18 cellular contexts compared by ENCODE assay signal in genomic region chr4:149645790-149646189, GRCh38.
A peak's percentile ranks its signal among the peaks of the same experiment; 100 is the strongest.
DNase-seq lines count a peak whose midpoint lies in the region; FAIRE-seq and TF ChIP-seq lines count a peak whose summit lies in the region.
"Had no signal": no experiment of that assay in that cellular context is flagged by ENCODE, and none has a peak within 500 bp of the region (broad histone marks: within the 10 kb centered on the region; RNA-seq: fewer than 3 reads in every experiment).

No MANE protein-coding gene starts in this region.

- TF ChIP-seq EP300 in H1 (IDR thresholded peaks at IDR 0.05; ENCODE audit: borderline replicate concordance in 1 of 2, low read depth in 2 of 2, low read length in 2 of 2), result no peak

- no peak overlapping the region for H4K8ac ChIP-seq in H9 (replicated peaks; ENCODE audit: insufficient read length, low read depth, low read length)
- no peak overlapping the region for H4K8ac ChIP-seq in H1 (ENCODE audit: extremely low read depth, insufficient read depth, low read length)

- CTCF ChIA-PET in H1 (lab: Charles Lee; ENCODE audit: partially characterized antibody), result no interaction called here

- no peak overlapping the region for H3K4ac ChIP-seq in H9 (ENCODE audit: low read depth, low read length)
- H3K4ac ChIP-seq in H1 (replicated peaks; ENCODE audit: insufficient read length, low read depth, low read length), result no peak overlapping the region

- H3K4me3 ChIP-seq in H1 (ENCODE audit: extremely low read depth in 1 of 4, insufficient read depth in 2 of 4, low read depth in 3 of 4, low read length in 4 of 4), result no peak overlapping the region
- H3K4me3 ChIP-seq in neural progenitor cell, result no peak overlapping the region
- H3K4me3 ChIP-seq: BLaER1 treated with 17β-estradiol and CSF1 and Interleukin-3, amounts not matched to agents 10 nM and 100 nM; tibial nerve had no signal

- H2AK5ac ChIP-seq in H9 (ENCODE audit: insufficient read length, low read length) (no peak overlapping the region), H1 (ENCODE audit: low read depth, low read length) (no peak overlapping the region)

- H3F3A ChIP-seq in neural progenitor cell (ENCODE audit: low read depth), result no peaks in the 10 kb centered on the region

- H3K14ac ChIP-seq in H9 (ENCODE audit: insufficient read depth, low read length), result no peak overlapping the region
- no peak overlapping the region for H3K14ac ChIP-seq in H1 (ENCODE audit: insufficient read length)

- H3K27me3 Mint-ChIP-seq in H9 (ENCODE audit: low read depth), result no peaks in the 10 kb centered on the region
- no peaks in the 10 kb centered on the region for H3K27me3 Mint-ChIP-seq in neural progenitor cell (ENCODE audit: insufficient read depth, low read depth)
- no peaks in the 10 kb centered on the region for H3K27me3 Mint-ChIP-seq in activated T-helper 1 cell treated with anti-CD3 and anti-CD28 coated beads, Interleukin-12 subunit alpha, Interleukin-12 subunit beta, Interleukin-2, Interleukin-4 antibody, amounts not matched to agents 30 ng/mL and 10 ng/mL and 1 ng/mL, durations not matched to agents 14 hours and 24 hours and 36 hours (ENCODE audit: insufficient read depth)
- H3K27me3 Mint-ChIP-seq: stimulated activated naive B cell treated with anti-CD40 and anti-IgM and Interleukin-4, amounts not matched to agents 10 μg/mL and 1 μg/mL and 100 μg/mL, for 72 hours had no signal

- peaks cover 4% of the 10 kb centered on the region; the same call in 1 of the 2 replicates for H3K4me1 ChIP-seq in H9 (ENCODE audit: insufficient read depth, low read length)
- no peaks in the 10 kb centered on the region; a peak in 1 of 7 replicates for H3K4me1 ChIP-seq in H1 (replicated peaks in 1 of 4; ENCODE audit: control insufficient read depth in 3 of 4, insufficient read depth in 4 of 4, low read length in 3 of 4)
- H3K4me1 ChIP-seq in neural progenitor cell, result no peaks in the 10 kb centered on the region
- H3K4me1 ChIP-seq: tibial nerve had no signal

- H3K36me3 ChIP-seq in H1 (ENCODE audit: control insufficient read depth in 2 of 4, insufficient read depth in 4 of 4, low read length in 3 of 4) (no peaks in the 10 kb centered on the region), neural progenitor cell (no peaks in the 10 kb centered on the region)
- H3K36me3 ChIP-seq: BLaER1 treated with 17β-estradiol and CSF1 and Interleukin-3, amounts not matched to agents 10 nM and 100 nM; tibial nerve had no signal

- H3T11ph ChIP-seq in H9 (ENCODE audit: low read length), result no peak overlapping the region

- peak overlapping the region in 1 of 3 experiments; percentile 41; a peak in 1 of 7 replicates for H3K27ac Mint-ChIP-seq in H9
- no peak overlapping the region for H3K27ac Mint-ChIP-seq in neural progenitor cell
- H3K27ac Mint-ChIP-seq in activated T-helper 1 cell treated with anti-CD3 and anti-CD28 coated beads, Interleukin-12 subunit alpha, Interleukin-12 subunit beta, Interleukin-2, Interleukin-4 antibody, amounts not matched to agents 30 ng/mL and 10 ng/mL and 1 ng/mL, durations not matched to agents 14 hours and 24 hours and 36 hours, result no peak overlapping the region
- H3K27ac Mint-ChIP-seq: activated T-helper 2 cell treated with anti-CD3 and anti-CD28 coated beads, Interferon-gamma antibody, Interleukin-2, Interleukin-4, amounts not matched to agents 10 μg/mL and 5 μg/mL and 100 μg/mL, durations not matched to agents 14 hours and 24 hours and 36 hours; stimulated activated naive B cell treated with anti-CD40 and anti-IgM and Interleukin-4, amounts not matched to agents 10 μg/mL and 1 μg/mL and 100 μg/mL, for 72 hours had no signal

- H3K18ac ChIP-seq in H9 (ENCODE audit: insufficient read length, low read depth, low read length), result no peak overlapping the region
- no peak overlapping the region for H3K18ac ChIP-seq in H1 (ENCODE audit: extremely low read depth, low read length)

- H3K4me3 Mint-ChIP-seq in H9, result no peak overlapping the region
- no peak overlapping the region for H3K4me3 Mint-ChIP-seq in neural progenitor cell
- no peak overlapping the region for H3K4me3 Mint-ChIP-seq in activated T-helper 1 cell treated with anti-CD3 and anti-CD28 coated beads, Interleukin-12 subunit alpha, Interleukin-12 subunit beta, Interleukin-2, Interleukin-4 antibody, amounts not matched to agents 30 ng/mL and 10 ng/mL and 1 ng/mL, durations not matched to agents 14 hours and 24 hours and 36 hours
- H3K4me3 Mint-ChIP-seq: stimulated activated naive B cell treated with anti-CD40 and anti-IgM and Interleukin-4, amounts not matched to agents 10 μg/mL and 1 μg/mL and 100 μg/mL, for 72 hours had no signal

- no peak for TF ChIP-seq POLR2A in H1 (IDR thresholded peaks at IDR 0.05; ENCODE audit: control extremely low read depth in 1 of 2, low read depth in 2 of 2, low read length in 2 of 2)

- peaks cover 12% of the 10 kb centered on the region in 2 experiments for H3K4me1 Mint-ChIP-seq in H9
- H3K4me1 Mint-ChIP-seq in neural progenitor cell, result no peaks in the 10 kb centered on the region
- H3K4me1 Mint-ChIP-seq in activated T-helper 1 cell treated with anti-CD3 and anti-CD28 coated beads, Interleukin-12 subunit alpha, Interleukin-12 subunit beta, Interleukin-2, Interleukin-4 antibody, amounts not matched to agents 30 ng/mL and 10 ng/mL and 1 ng/mL, durations not matched to agents 14 hours and 24 hours and 36 hours (ENCODE audit: low read depth), result no peaks in the 10 kb centered on the region
- H3K4me1 Mint-ChIP-seq: stimulated activated naive B cell treated with anti-CD40 and anti-IgM and Interleukin-4, amounts not matched to agents 10 μg/mL and 1 μg/mL and 100 μg/mL, for 72 hours had no signal

- TF ChIP-seq CTCF in H9 (conservative IDR thresholded peaks at IDR 0.05), result peak; percentile 58
- TF ChIP-seq CTCF in H1 (IDR thresholded peaks at IDR 0.05; ENCODE audit: control extremely low read depth in 1 of 3, insufficient read depth in 1 of 3, low read depth in 1 of 3, low read length in 3 of 3), result peak in 2 of 3 experiments; percentile 55 to 65; a peak in 3 of 4 replicates
- TF ChIP-seq CTCF in neural progenitor cell (IDR thresholded peaks at IDR 0.05), result peak; percentile 35

- TF ChIP-seq RAD21 in H1 (IDR thresholded peaks at IDR 0.05 in 1 of 2, conservative IDR thresholded peaks at IDR 0.05 in 1 of 2; ENCODE audit: low read depth in 2 of 2, low read length in 2 of 2), result peak; percentile 76 to 88

- H3K9me3 Mint-ChIP-seq in H9 (no peaks in the 10 kb centered on the region), neural progenitor cell (no peaks in the 10 kb centered on the region)
- H3K9me3 Mint-ChIP-seq in activated T-helper 1 cell treated with anti-CD3 and anti-CD28 coated beads, Interleukin-12 subunit alpha, Interleukin-12 subunit beta, Interleukin-2, Interleukin-4 antibody, amounts not matched to agents 30 ng/mL and 10 ng/mL and 1 ng/mL, durations not matched to agents 14 hours and 24 hours and 36 hours, result peaks cover 3% of the 10 kb centered on the region
- H3K9me3 Mint-ChIP-seq: stimulated activated naive B cell treated with anti-CD40 and anti-IgM and Interleukin-4, amounts not matched to agents 10 μg/mL and 1 μg/mL and 100 μg/mL, for 72 hours had no signal

- no peaks in the 10 kb centered on the region for H3K36me3 Mint-ChIP-seq in H9 (ENCODE audit: insufficient read depth in 1 of 3, low read depth in 3 of 3)
- no peaks in the 10 kb centered on the region for H3K36me3 Mint-ChIP-seq in neural progenitor cell
- no peaks in the 10 kb centered on the region for H3K36me3 Mint-ChIP-seq in activated T-helper 1 cell treated with anti-CD3 and anti-CD28 coated beads, Interleukin-12 subunit alpha, Interleukin-12 subunit beta, Interleukin-2, Interleukin-4 antibody, amounts not matched to agents 30 ng/mL and 10 ng/mL and 1 ng/mL, durations not matched to agents 14 hours and 24 hours and 36 hours (ENCODE audit: low read depth)
- H3K36me3 Mint-ChIP-seq: stimulated activated naive B cell treated with anti-CD40 and anti-IgM and Interleukin-4, amounts not matched to agents 10 μg/mL and 1 μg/mL and 100 μg/mL, for 72 hours had no signal

- H3K23ac ChIP-seq in H9 (ENCODE audit: insufficient read length, low read depth, low read length) (no peak overlapping the region), H1 (ENCODE audit: insufficient read length) (no peak overlapping the region)

- peak; percentile 69 for DNase-seq in H9
- peak; percentile 23 for DNase-seq in NCI-H82 (lab: John Stamatoyannopoulos, UW)
- peak; percentile 23 to 51 for DNase-seq in H1 (ENCODE audit: low read depth in 1 of 2, low spot score in 2 of 2)
- DNase-seq in neural progenitor cell (ENCODE audit: low spot score), result peak; percentile 37
- DNase-seq in NCI-H2081 treated with DMSO at 0.1 percent for 48 hours (lab: John Stamatoyannopoulos, UW), result no peak
- DNase-seq in HuH-7.5 (ENCODE audit: low spot score), result no peak
- DNase-seq in activated T-helper 1 cell treated with anti-CD3 and anti-CD28 coated beads, Interleukin-12 subunit alpha, Interleukin-12 subunit beta, Interleukin-2, Interleukin-4 antibody, amounts not matched to agents 30 ng/mL and 10 ng/mL and 1 ng/mL, durations not matched to agents 14 hours and 24 hours and 36 hours (ENCODE audit: low spot score), result no peak
- no peak for DNase-seq in AG20443 (ENCODE audit: low spot score)
- DNase-seq: effector memory CD4-positive, alpha-beta T cell; hypothalamus; KBM-7; NCI-H1105; NCI-H2227 treated with DMSO at 0.1 percent for 48 hours; stimulated activated naive B cell treated with anti-CD40 and anti-IgM and Interleukin-4, amounts not matched to agents 10 μg/mL and 1 μg/mL and 100 μg/mL, for 72 hours had no signal

- no peak overlapping the region for H2BK15ac ChIP-seq in H9 (ENCODE audit: low read depth, low read length)
- no peak overlapping the region for H2BK15ac ChIP-seq in H1 (ENCODE audit: low read length)

- no peaks in the 10 kb centered on the region for H3K79me1 ChIP-seq in H9 (ENCODE audit: insufficient read depth, low read depth, low read length, poor library complexity, severe bottlenecking)
- H3K79me1 ChIP-seq in H1 (ENCODE audit: low read depth, low read length), result no peaks in the 10 kb centered on the region

- H3K27ac ChIP-seq in H9 (ENCODE audit: insufficient read length, low read depth, low read length), result no peak overlapping the region
- H3K27ac ChIP-seq in H1 (ENCODE audit: low read depth, low read length), result no peak overlapping the region
- no peak overlapping the region for H3K27ac ChIP-seq in neural progenitor cell
- H3K27ac ChIP-seq: BLaER1 treated with 17β-estradiol and CSF1 and Interleukin-3, amounts not matched to agents 10 nM and 100 nM; tibial nerve had no signal

- H4K20me1 ChIP-seq in H9 (ENCODE audit: control insufficient read depth, insufficient read depth, insufficient read length) (no peaks in the 10 kb centered on the region), H1 (replicated peaks in 1 of 2; ENCODE audit: control insufficient read depth in 1 of 2, insufficient read depth in 2 of 2, low read length in 2 of 2) (no peaks in the 10 kb centered on the region), neural progenitor cell (ENCODE audit: low read depth) (no peaks in the 10 kb centered on the region)
- H4K20me1 ChIP-seq: BLaER1 treated with 17β-estradiol and CSF1 and Interleukin-3, amounts not matched to agents 10 nM and 100 nM had no signal

- H3K4me2 ChIP-seq in H9 (ENCODE audit: insufficient read depth, insufficient read length, low read length) (no peak overlapping the region), H1 (ENCODE audit: insufficient read depth in 1 of 2, low read depth in 2 of 2, low read length in 2 of 2) (no peak overlapping the region), neural progenitor cell (no peak overlapping the region)
- H3K4me2 ChIP-seq: BLaER1 treated with 17β-estradiol and CSF1 and Interleukin-3, amounts not matched to agents 10 nM and 100 nM had no signal

- no peak overlapping the region for H4K5ac ChIP-seq in H9 (ENCODE audit: insufficient read length, low read depth, low read length)
- no peak overlapping the region for H4K5ac ChIP-seq in H1 (ENCODE audit: insufficient read length, low read depth, low read length)

- H2BK12ac ChIP-seq in H9 (ENCODE audit: insufficient read length, low read depth, low read length) (no peak overlapping the region), H1 (ENCODE audit: low read depth, low read length) (no peak overlapping the region)

- no peak overlapping the region for H4K91ac ChIP-seq in H9 (ENCODE audit: insufficient read length, low read depth, low read length)
- H4K91ac ChIP-seq in H1 (replicated peaks; ENCODE audit: insufficient read length, low read length), result no peak overlapping the region

- H3K27me3 ChIP-seq in H9 (ENCODE audit: insufficient read depth, low read length) (no peaks in the 10 kb centered on the region), H1 (replicated peaks in 1 of 4; ENCODE audit: control insufficient read depth in 3 of 4, extremely low read depth in 1 of 4, insufficient read depth in 3 of 4, low read length in 3 of 4) (no peaks in the 10 kb centered on the region), neural progenitor cell (no peaks in the 10 kb centered on the region)
- H3K27me3 ChIP-seq: BLaER1 treated with 17β-estradiol and CSF1 and Interleukin-3, amounts not matched to agents 10 nM and 100 nM; tibial nerve had no signal

- H2AFZ ChIP-seq in H9 (ENCODE audit: low read length), result no peak overlapping the region
- peak overlapping the region; percentile 62; the same call in 1 of the 2 replicates for H2AFZ ChIP-seq in H1 (ENCODE audit: low read length)
- no peak overlapping the region for H2AFZ ChIP-seq in neural progenitor cell (replicated peaks)

- no peak overlapping the region for H2BK20ac ChIP-seq in H9 (ENCODE audit: low read depth, low read length, poor library complexity, severe bottlenecking)
- no peak overlapping the region for H2BK20ac ChIP-seq in H1 (ENCODE audit: low read length)

- H2BK5ac ChIP-seq in H9 (ENCODE audit: insufficient read length, low read length), result no peak overlapping the region
- H2BK5ac ChIP-seq in H1 (ENCODE audit: low read depth, low read length), result no peak overlapping the region

- no peak overlapping the region for H3K56ac ChIP-seq in H9 (ENCODE audit: insufficient read length, low read depth, low read length)
- no peak overlapping the region for H3K56ac ChIP-seq in H1 (replicated peaks; ENCODE audit: insufficient read length, low read depth, low read length)

- H3K79me2 ChIP-seq in H9 (ENCODE audit: insufficient read depth, low read length), result no peaks in the 10 kb centered on the region
- H3K79me2 ChIP-seq in H1 (ENCODE audit: control insufficient read depth in 1 of 2, insufficient read depth in 2 of 2, low read length in 2 of 2), result no peaks in the 10 kb centered on the region
- no peaks in the 10 kb centered on the region for H3K79me2 ChIP-seq in neural progenitor cell (ENCODE audit: low read depth)

- H3K23me2 ChIP-seq in H9 (ENCODE audit: insufficient read length, low read depth, low read length, poor library complexity, severe bottlenecking), result no peaks in the 10 kb centered on the region
- no peaks in the 10 kb centered on the region for H3K23me2 ChIP-seq in H1 (ENCODE audit: low read depth, low read length)

- POLR2A ChIA-PET in H1 (lab: Charles Lee; ENCODE audit: partially characterized antibody), result no interaction called here

- intact Hi-C loops in activated T-helper 1 cell treated with anti-CD3 and anti-CD28 coated beads, Interleukin-12 subunit alpha, Interleukin-12 subunit beta, Interleukin-2, Interleukin-4 antibody, amounts not matched to agents 30 ng/mL and 10 ng/mL and 1 ng/mL, durations not matched to agents 14 hours and 24 hours and 36 hours (cut with micrococcal nuclease), result no loop called here

- H3K9ac ChIP-seq in H9 (ENCODE audit: extremely low read depth, insufficient read length, low read length) (no peak overlapping the region), H1 (replicated peaks in 1 of 4; ENCODE audit: extremely low read depth in 1 of 4, low read depth in 3 of 4, low read length in 3 of 4) (no peak overlapping the region), neural progenitor cell (no peak overlapping the region)
- H3K9ac ChIP-seq: BLaER1 treated with 17β-estradiol and CSF1 and Interleukin-3, amounts not matched to agents 10 nM and 100 nM had no signal

- H3K9me3 ChIP-seq in H9 (ENCODE audit: control insufficient read depth, low read depth, low read length) (no peaks in the 10 kb centered on the region), H1 (ENCODE audit: insufficient read depth in 2 of 2, low read depth in 1 of 2, low read length in 1 of 2) (no peaks in the 10 kb centered on the region), neural progenitor cell (ENCODE audit: low read depth) (no peaks in the 10 kb centered on the region)
- H3K9me3 ChIP-seq: BLaER1 treated with 17β-estradiol and CSF1 and Interleukin-3, amounts not matched to agents 10 nM and 100 nM; tibial nerve had no signal

- FAIRE-seq in H1 (lab: Jason Lieb, UNC), result peak; percentile 57
- FAIRE-seq: GM18507 had no signal

- H2BK120ac ChIP-seq in H9 (ENCODE audit: low read depth, low read length, poor library complexity, severe bottlenecking) (no peak overlapping the region), H1 (replicated peaks; ENCODE audit: low read depth, low read length) (no peak overlapping the region)

Comparison
In these comparisons a context has a peak if more than half of its experiments do, and no peak if none do; other contexts are left out.
1. DNase-seq: peak in H9 (single experiment), NCI-H82 (single experiment), H1 (2 of 2) and neural progenitor cell (single experiment); none in NCI-H2081 treated with DMSO at 0.1 percent for 48 hours (single experiment), HuH-7.5 (single experiment), activated T-helper 1 cell treated with anti-CD3 and anti-CD28 coated beads, Interleukin-12 subunit alpha, Interleukin-12 subunit beta, Interleukin-2, Interleukin-4 antibody, amounts not matched to agents 30 ng/mL and 10 ng/mL and 1 ng/mL, durations not matched to agents 14 hours and 24 hours and 36 hours (single experiment) and AG20443 (single experiment).
2. Peak in every context shown above with its lines, with median percentiles within 50 percentile points of each other: CTCF ChIP-seq.